1 cellular context compared by ENCODE assay signal in the genomic region with DNA sequence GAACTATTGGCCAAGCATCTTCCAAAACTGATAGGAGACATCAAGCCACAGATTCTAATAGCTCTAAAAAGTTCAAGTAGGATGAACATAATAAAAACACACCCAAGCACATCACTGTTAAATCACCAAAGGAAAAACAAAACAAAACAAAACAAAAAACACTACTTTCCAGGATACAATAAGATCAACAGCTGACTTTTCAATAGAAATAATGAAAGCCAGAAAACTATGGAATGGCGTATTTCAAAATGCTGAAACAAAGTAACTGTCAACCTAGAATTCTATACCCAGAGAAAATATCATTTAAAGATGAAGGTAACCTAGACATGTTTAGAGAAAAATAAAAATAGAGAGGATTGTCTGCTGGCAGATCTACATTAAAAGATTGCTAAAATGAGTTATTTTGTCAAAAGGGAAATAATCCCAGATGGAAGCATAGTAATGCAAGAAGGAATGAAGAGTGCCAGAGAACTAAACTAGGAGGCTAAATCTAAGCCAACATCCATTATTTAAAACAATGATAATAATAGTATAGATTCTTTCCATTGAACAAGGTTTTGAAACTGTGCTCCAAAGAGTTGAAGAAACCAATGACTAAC.
TF ChIP-seq lines count a peak whose summit lies in the region.

No MANE protein-coding gene starts in this region.

TF ChIP-seq in GM12878, 131 proteins besides CTCF, POLR2A, EP300 and RAD21:
- TF ChIP-seq, protein P1, sequence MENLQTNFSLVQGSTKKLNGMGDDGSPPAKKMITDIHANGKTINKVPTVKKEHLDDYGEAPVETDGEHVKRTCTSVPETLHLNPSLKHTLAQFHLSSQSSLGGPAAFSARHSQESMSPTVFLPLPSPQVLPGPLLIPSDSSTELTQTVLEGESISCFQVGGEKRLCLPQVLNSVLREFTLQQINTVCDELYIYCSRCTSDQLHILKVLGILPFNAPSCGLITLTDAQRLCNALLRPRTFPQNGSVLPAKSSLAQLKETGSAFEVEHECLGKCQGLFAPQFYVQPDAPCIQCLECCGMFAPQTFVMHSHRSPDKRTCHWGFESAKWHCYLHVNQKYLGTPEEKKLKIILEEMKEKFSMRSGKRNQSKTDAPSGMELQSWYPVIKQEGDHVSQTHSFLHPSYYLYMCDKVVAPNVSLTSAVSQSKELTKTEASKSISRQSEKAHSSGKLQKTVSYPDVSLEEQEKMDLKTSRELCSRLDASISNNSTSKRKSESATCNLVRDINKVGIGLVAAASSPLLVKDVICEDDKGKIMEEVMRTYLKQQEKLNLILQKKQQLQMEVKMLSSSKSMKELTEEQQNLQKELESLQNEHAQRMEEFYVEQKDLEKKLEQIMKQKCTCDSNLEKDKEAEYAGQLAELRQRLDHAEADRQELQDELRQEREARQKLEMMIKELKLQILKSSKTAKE (IDR thresholded peaks at IDR 0.05; ENCODE audit: low read depth, poor library complexity, severe bottlenecking), result peak; percentile 20
- no peak for TF ChIP-seq DPF2 (IDR thresholded peaks at IDR 0.05)
- TF ChIP-seq CBX5 (IDR thresholded peaks at IDR 0.05; ENCODE audit: low read depth), result peak; percentile 93
- TF ChIP-seq, protein P2, sequence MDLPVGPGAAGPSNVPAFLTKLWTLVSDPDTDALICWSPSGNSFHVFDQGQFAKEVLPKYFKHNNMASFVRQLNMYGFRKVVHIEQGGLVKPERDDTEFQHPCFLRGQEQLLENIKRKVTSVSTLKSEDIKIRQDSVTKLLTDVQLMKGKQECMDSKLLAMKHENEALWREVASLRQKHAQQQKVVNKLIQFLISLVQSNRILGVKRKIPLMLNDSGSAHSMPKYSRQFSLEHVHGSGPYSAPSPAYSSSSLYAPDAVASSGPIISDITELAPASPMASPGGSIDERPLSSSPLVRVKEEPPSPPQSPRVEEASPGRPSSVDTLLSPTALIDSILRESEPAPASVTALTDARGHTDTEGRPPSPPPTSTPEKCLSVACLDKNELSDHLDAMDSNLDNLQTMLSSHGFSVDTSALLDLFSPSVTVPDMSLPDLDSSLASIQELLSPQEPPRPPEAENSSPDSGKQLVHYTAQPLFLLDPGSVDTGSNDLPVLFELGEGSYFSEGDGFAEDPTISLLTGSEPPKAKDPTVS (IDR thresholded peaks at IDR 0.05; ENCODE audit: low read depth, low read length), result no peak
